2 cellular contexts compared by ENCODE assay signal in the genomic region with DNA sequence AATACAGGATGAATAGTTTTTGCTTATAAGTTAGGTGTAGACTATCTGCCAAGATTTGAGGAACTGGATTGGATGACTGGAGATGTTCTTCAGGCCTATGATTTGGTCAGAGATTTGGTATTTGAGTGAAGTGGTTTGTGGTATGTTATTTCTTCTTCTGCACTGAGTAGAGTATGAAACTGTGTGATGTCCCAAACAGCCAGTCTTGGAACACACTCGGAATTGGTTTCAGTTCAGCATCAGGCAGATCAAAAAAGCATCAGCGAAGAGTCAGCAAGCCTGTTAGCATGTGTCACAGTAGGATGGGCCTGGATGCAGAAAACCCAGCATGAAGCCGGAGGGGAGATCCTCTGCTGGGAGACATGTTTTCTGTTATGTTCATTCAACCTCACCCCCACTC.
TF ChIP-seq lines count a peak whose summit lies in the region.

No MANE protein-coding gene starts in this region.

TF ChIP-seq in IMR-90, 13 proteins besides CTCF, POLR2A, EP300 and RAD21:
- TF ChIP-seq NFE2L2 (IDR thresholded peaks at IDR 0.05; ENCODE audit: low read depth, low read length) (peak; percentile 10; the same call in 1 of the 2 replicates), CHD1 (IDR thresholded peaks at IDR 0.05; ENCODE audit: low read depth, low read length) (no peak)

TF ChIP-seq in H1, 55 proteins besides CTCF, POLR2A, EP300 and RAD21:
- TF ChIP-seq SUZ12 (IDR thresholded peaks at IDR 0.05; ENCODE audit: low read length) (no peak), TBP (IDR thresholded peaks at IDR 0.05; ENCODE audit: low read depth, low read length) (no peak), ZNF274 (IDR thresholded peaks at IDR 0.05; ENCODE audit: borderline replicate concordance, extremely low read depth, low read length) (no peak), RNF2 (IDR thresholded peaks at IDR 0.05; ENCODE audit: borderline replicate concordance, low read depth, low read length, missing control alignments, poor library complexity, severe bottlenecking) (no peak), MAFK (IDR thresholded peaks at IDR 0.05; ENCODE audit: low read depth, low read length) (no peak), GTF2F1 (IDR thresholded peaks at IDR 0.05; ENCODE audit: borderline replicate concordance, low read depth, low read length) (no peak), BRCA1 (IDR thresholded peaks at IDR 0.05; ENCODE audit: low read depth, low read length) (no peak)
- TF ChIP-seq, protein P1, sequence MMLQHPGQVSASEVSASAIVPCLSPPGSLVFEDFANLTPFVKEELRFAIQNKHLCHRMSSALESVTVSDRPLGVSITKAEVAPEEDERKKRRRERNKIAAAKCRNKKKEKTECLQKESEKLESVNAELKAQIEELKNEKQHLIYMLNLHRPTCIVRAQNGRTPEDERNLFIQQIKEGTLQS (IDR thresholded peaks at IDR 0.05; ENCODE audit: insufficient read depth, low read depth, low read length) = no peak
- TF ChIP-seq, protein P2, sequence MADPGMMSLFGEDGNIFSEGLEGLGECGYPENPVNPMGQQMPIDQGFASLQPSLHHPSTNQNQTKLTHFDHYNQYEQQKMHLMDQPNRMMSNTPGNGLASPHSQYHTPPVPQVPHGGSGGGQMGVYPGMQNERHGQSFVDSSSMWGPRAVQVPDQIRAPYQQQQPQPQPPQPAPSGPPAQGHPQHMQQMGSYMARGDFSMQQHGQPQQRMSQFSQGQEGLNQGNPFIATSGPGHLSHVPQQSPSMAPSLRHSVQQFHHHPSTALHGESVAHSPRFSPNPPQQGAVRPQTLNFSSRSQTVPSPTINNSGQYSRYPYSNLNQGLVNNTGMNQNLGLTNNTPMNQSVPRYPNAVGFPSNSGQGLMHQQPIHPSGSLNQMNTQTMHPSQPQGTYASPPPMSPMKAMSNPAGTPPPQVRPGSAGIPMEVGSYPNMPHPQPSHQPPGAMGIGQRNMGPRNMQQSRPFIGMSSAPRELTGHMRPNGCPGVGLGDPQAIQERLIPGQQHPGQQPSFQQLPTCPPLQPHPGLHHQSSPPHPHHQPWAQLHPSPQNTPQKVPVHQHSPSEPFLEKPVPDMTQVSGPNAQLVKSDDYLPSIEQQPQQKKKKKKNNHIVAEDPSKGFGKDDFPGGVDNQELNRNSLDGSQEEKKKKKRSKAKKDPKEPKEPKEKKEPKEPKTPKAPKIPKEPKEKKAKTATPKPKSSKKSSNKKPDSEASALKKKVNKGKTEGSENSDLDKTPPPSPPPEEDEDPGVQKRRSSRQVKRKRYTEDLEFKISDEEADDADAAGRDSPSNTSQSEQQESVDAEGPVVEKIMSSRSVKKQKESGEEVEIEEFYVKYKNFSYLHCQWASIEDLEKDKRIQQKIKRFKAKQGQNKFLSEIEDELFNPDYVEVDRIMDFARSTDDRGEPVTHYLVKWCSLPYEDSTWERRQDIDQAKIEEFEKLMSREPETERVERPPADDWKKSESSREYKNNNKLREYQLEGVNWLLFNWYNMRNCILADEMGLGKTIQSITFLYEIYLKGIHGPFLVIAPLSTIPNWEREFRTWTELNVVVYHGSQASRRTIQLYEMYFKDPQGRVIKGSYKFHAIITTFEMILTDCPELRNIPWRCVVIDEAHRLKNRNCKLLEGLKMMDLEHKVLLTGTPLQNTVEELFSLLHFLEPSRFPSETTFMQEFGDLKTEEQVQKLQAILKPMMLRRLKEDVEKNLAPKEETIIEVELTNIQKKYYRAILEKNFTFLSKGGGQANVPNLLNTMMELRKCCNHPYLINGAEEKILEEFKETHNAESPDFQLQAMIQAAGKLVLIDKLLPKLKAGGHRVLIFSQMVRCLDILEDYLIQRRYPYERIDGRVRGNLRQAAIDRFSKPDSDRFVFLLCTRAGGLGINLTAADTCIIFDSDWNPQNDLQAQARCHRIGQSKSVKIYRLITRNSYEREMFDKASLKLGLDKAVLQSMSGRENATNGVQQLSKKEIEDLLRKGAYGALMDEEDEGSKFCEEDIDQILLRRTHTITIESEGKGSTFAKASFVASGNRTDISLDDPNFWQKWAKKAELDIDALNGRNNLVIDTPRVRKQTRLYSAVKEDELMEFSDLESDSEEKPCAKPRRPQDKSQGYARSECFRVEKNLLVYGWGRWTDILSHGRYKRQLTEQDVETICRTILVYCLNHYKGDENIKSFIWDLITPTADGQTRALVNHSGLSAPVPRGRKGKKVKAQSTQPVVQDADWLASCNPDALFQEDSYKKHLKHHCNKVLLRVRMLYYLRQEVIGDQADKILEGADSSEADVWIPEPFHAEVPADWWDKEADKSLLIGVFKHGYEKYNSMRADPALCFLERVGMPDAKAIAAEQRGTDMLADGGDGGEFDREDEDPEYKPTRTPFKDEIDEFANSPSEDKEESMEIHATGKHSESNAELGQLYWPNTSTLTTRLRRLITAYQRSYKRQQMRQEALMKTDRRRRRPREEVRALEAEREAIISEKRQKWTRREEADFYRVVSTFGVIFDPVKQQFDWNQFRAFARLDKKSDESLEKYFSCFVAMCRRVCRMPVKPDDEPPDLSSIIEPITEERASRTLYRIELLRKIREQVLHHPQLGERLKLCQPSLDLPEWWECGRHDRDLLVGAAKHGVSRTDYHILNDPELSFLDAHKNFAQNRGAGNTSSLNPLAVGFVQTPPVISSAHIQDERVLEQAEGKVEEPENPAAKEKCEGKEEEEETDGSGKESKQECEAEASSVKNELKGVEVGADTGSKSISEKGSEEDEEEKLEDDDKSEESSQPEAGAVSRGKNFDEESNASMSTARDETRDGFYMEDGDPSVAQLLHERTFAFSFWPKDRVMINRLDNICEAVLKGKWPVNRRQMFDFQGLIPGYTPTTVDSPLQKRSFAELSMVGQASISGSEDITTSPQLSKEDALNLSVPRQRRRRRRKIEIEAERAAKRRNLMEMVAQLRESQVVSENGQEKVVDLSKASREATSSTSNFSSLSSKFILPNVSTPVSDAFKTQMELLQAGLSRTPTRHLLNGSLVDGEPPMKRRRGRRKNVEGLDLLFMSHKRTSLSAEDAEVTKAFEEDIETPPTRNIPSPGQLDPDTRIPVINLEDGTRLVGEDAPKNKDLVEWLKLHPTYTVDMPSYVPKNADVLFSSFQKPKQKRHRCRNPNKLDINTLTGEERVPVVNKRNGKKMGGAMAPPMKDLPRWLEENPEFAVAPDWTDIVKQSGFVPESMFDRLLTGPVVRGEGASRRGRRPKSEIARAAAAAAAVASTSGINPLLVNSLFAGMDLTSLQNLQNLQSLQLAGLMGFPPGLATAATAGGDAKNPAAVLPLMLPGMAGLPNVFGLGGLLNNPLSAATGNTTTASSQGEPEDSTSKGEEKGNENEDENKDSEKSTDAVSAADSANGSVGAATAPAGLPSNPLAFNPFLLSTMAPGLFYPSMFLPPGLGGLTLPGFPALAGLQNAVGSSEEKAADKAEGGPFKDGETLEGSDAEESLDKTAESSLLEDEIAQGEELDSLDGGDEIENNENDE (IDR thresholded peaks at IDR 0.05; ENCODE audit: insufficient replicate concordance, low read length) = no peak
